ENCODE assay signal across 8 cellular contexts in the genomic region with DNA sequence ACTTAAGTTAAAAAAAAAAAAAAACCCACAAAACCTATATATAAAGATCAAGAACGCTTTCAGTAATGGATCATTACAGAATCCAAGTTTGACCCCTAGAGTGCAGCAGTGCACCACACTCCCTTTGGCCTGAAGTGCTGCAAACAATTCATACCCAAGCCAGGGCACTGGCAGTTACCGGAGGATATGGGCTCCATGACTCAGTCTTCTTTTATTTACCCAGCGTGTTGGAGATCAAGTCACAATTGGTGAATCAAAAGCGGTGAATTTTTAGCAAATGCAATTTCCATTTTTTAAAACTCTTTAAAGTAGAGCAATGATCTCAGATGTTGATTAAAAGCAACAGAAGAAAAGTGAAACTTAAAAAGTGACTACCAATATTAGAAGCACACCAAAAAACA. TPM values are rescaled to one million over a fixed set of nuclear protein-coding genes. Genes with fewer than 3 reads are reported as not detected.
DNase-seq lines count a peak whose midpoint lies in the region; ATAC-seq and TF ChIP-seq lines count a peak whose summit lies in the region.

No MANE protein-coding gene starts in this region.

- H3K9me3 ChIP-seq in left ventricle myocardium inferior (replicated peaks) = no peaks in the 10 kb centered on the region

- DNase-seq in BJ (ENCODE audit: low read depth) = peak; percentile 53
- DNase-seq in NCI-H146 (lab: John Stamatoyannopoulos, UW) = peak; percentile 51
- peak; percentile 42 to 83 (median 64) for DNase-seq in T-helper 2 cell
- DNase-seq in amygdala (lab: John Stamatoyannopoulos, UW) = peak in 52 of 56 donors; percentile 1 to 89 (median 50)
- DNase-seq in left ventricle myocardium inferior = peak; percentile 52
- DNase-seq in retina = peak; percentile 53

- H3K4me1 ChIP-seq in left ventricle myocardium inferior = peaks cover 12% of the 10 kb centered on the region

- peaks cover 3% of the 10 kb centered on the region for H3K36me3 ChIP-seq in BJ (ENCODE audit: control insufficient read depth, insufficient read depth, low read length)
- peaks cover 35% of the 10 kb centered on the region for H3K36me3 ChIP-seq in left ventricle myocardium inferior

- intact Hi-C loops in left ventricle myocardium inferior (cut with micrococcal nuclease) = no loop called here

- POLR2A ChIA-PET in BJ (lab: Charles Lee) = no interaction called here

- H3K27ac ChIP-seq in left ventricle myocardium inferior (replicated peaks) = peak overlapping the region; percentile 3

- ATAC-seq in GM21447 (IDR thresholded peaks at IDR 0.05; ENCODE audit: unreplicated experiment) = peak; percentile 69
- ATAC-seq in GM21786 (IDR thresholded peaks at IDR 0.05; ENCODE audit: unreplicated experiment) = no peak

- CTCF ChIA-PET in BJ (lab: Yijun Ruan, JAX) = interaction anchor here (0.6 to 6.3 kb wide), 25 partner anchors 9 to 236 kb away, joined by 3 to 89 read pairs (median 4); no protein-coding TSS in a partner anchor

- TF ChIP-seq CTCF in BJ (IDR thresholded peaks at IDR 0.05; ENCODE audit: insufficient read depth, low read depth, low read length) = peak; percentile 80
- peak; percentile 91 for TF ChIP-seq CTCF in left ventricle myocardium inferior (IDR thresholded peaks at IDR 0.05; ENCODE audit: borderline replicate concordance)

- H3K27me3 ChIP-seq in BJ (ENCODE audit: control insufficient read depth, insufficient read depth, low read length) (no peaks in the 10 kb centered on the region), left ventricle myocardium inferior (ENCODE audit: low read depth) (no peaks in the 10 kb centered on the region)

- H3K4me3 ChIP-seq in BJ (ENCODE audit: low read depth, low read length) (no peak overlapping the region), left ventricle myocardium inferior (no peak overlapping the region)

RNA-seq across cellular contexts. Expression of a gene that starts 46.5 kb away (rescaled TPM):
- 5.3 and 7.2 TPM in 2 replicates for polyA plus RNA-seq in BJ (2011; rRNA removed)
- polyA minus RNA-seq in BJ (2011; rRNA and poly(A)+ RNA removed) = 22.0 and 23.1 TPM in 2 replicates
- 19.2 TPM for total RNA-seq in left ventricle myocardium inferior
